Comparison of ENCODE assay signal across 8 cellular contexts in genomic region chr2:74507145-74507925, GRCh38.
A peak's percentile ranks its signal among the peaks of the same experiment; 100 is the strongest.
DNase-seq lines count a peak whose midpoint lies in the region; ATAC-seq and TF ChIP-seq lines count a peak whose summit lies in the region.

Gene PCGF1 (minus strand): TSS chr2:74507695. CDS start chr2:74507668, 27 bp downstream.

- peak; percentile 36 for TF ChIP-seq CTCF in AG10803 (conservative IDR thresholded peaks at IDR 0.05; ENCODE audit: low read length)

- H3K4me3 ChIP-seq in AG10803 (ENCODE audit: low read length), result peak within 1 kb of the TSS; percentile 98

- ATAC-seq in GM19023 (IDR thresholded peaks at IDR 0.05; ENCODE audit: unreplicated experiment) (peak; percentile 90), HG03280 (IDR thresholded peaks at IDR 0.05; ENCODE audit: unreplicated experiment) (peak; percentile 88)

- peak; percentile 98 for DNase-seq in AG10803 (ENCODE audit: low read depth)
- DNase-seq in NCI-H345 treated with DMSO at 0.1 percent for 48 hours (lab: John Stamatoyannopoulos, UW; ENCODE audit: unreplicated experiment), result peak; percentile 92
- peak; percentile 94 to 97 (median 97) for DNase-seq in activated CD4-positive, CD25-positive, alpha-beta regulatory T cell (lab: John Stamatoyannopoulos, UW)
- peak; percentile 97 for DNase-seq in central memory CD4-positive, alpha-beta T cell
- DNase-seq in iris pigment epithelial cell (ENCODE audit: low read depth), result peak; percentile 97
- peak; percentile 99 for DNase-seq in stimulated activated CD4-positive, alpha-beta T cell treated with anti-CD3 and anti-CD28 coated beads, Interleukin-12 subunit alpha, Interleukin-12 subunit beta, amount 100 ng/mL, for 4 hours

Comparison
In these comparisons a context has a peak if more than half of its experiments do, and no peak if none do; other contexts are left out.
1. Peak in every context shown above with its lines: DNase-seq, ATAC-seq and H3K4me3 ChIP-seq.